In genomic region chr18:57438669-57439616, GRCh38 we compare ENCODE assay signal across 11 cellular contexts. TPM values are rescaled to one million over a fixed set of nuclear protein-coding genes. Genes with fewer than 3 reads are reported as not detected.
DNase-seq lines count a peak whose midpoint lies in the region; ATAC-seq, FAIRE-seq and TF ChIP-seq lines count a peak whose summit lies in the region.
"Had no signal": no experiment of that assay in that cellular context is flagged by ENCODE, and none has a peak within 500 bp of the region (broad histone marks: within the 10 kb centered on the region; RNA-seq: fewer than 3 reads in every experiment).

No MANE protein-coding gene starts in this region.

- H3K36me3 Mint-ChIP-seq in activated naive CD8-positive, alpha-beta T cell treated with anti-CD3 and anti-CD28 coated beads for 36 hours: no peaks in the 10 kb centered on the region
- H3K36me3 Mint-ChIP-seq in activated T-helper 2 cell treated with anti-CD3 and anti-CD28 coated beads, Interferon-gamma antibody, Interleukin-2, Interleukin-4, amounts not matched to agents 10 μg/mL and 5 μg/mL and 100 μg/mL, durations not matched to agents 14 hours and 24 hours and 36 hours (ENCODE audit: low read depth): peaks cover 10% of the 10 kb centered on the region

- intact Hi-C loops in pancreas (cut with DNase I): no loop called here
- intact Hi-C loops in activated T-helper 2 cell treated with anti-CD3 and anti-CD28 coated beads, Interferon-gamma antibody, Interleukin-2, Interleukin-4, amounts not matched to agents 10 μg/mL and 5 μg/mL and 100 μg/mL, durations not matched to agents 14 hours and 24 hours and 36 hours (cut with micrococcal nuclease): loop anchor here (5.0 to 10.0 kb wide), 3 partner anchors 572 to 1828 kb away; no protein-coding TSS in a partner anchor

- H3K27ac ChIP-seq in pancreas: no peak overlapping the region

- peak; percentile 6 for TF ChIP-seq CTCF in NB4 (IDR thresholded peaks at IDR 0.05; ENCODE audit: low read depth, low read length)
- no peak for TF ChIP-seq CTCF in pancreas (IDR thresholded peaks at IDR 0.05)

- H3K4me1 ChIP-seq in pancreas: peaks cover 4 to 15% (median 5%) of the 10 kb centered on the region in 3 donors

- peak overlapping the region; percentile 42 for H3K4me3 Mint-ChIP-seq in activated naive CD8-positive, alpha-beta T cell treated with anti-CD3 and anti-CD28 coated beads for 36 hours
- no peak overlapping the region for H3K4me3 Mint-ChIP-seq in activated T-helper 2 cell treated with anti-CD3 and anti-CD28 coated beads, Interferon-gamma antibody, Interleukin-2, Interleukin-4, amounts not matched to agents 10 μg/mL and 5 μg/mL and 100 μg/mL, durations not matched to agents 14 hours and 24 hours and 36 hours (ENCODE audit: low read depth)

- peaks cover 0 to 35% (median 4%) of the 10 kb centered on the region in 4 donors for H3K27me3 ChIP-seq in pancreas

- no peak for FAIRE-seq in pancreas (lab: Jason Lieb, UNC)

- DNase-seq in NCI-H2171 treated with DMSO at 0.1 percent for 48 hours (lab: John Stamatoyannopoulos, UW): peak; percentile 34
- DNase-seq in NCI-H2171 (lab: John Stamatoyannopoulos, UW): no peak
- DNase-seq in NB4 (ENCODE audit: low read depth): peak; percentile 42
- no peak for DNase-seq in activated naive CD8-positive, alpha-beta T cell treated with anti-CD3 and anti-CD28 coated beads for 36 hours
- no peak for DNase-seq in pancreas
- DNase-seq in activated T-helper 2 cell treated with anti-CD3 and anti-CD28 coated beads, Interferon-gamma antibody, Interleukin-2, Interleukin-4, amounts not matched to agents 10 μg/mL and 5 μg/mL and 100 μg/mL, durations not matched to agents 14 hours and 24 hours and 36 hours (ENCODE audit: low spot score): no peak
- DNase-seq: aorta had no signal

- peaks cover 3% of the 10 kb centered on the region for H3K9me3 Mint-ChIP-seq in activated naive CD8-positive, alpha-beta T cell treated with anti-CD3 and anti-CD28 coated beads for 36 hours
- no peaks in the 10 kb centered on the region for H3K9me3 Mint-ChIP-seq in activated T-helper 2 cell treated with anti-CD3 and anti-CD28 coated beads, Interferon-gamma antibody, Interleukin-2, Interleukin-4, amounts not matched to agents 10 μg/mL and 5 μg/mL and 100 μg/mL, durations not matched to agents 14 hours and 24 hours and 36 hours

- no peaks in the 10 kb centered on the region for H3K9me3 ChIP-seq in pancreas

- ATAC-seq in pancreas: no peak
- no peak for ATAC-seq in GM21367 (IDR thresholded peaks at IDR 0.05; ENCODE audit: unreplicated experiment)
- no peak for ATAC-seq in GM21447 (IDR thresholded peaks at IDR 0.05; ENCODE audit: unreplicated experiment)
- ATAC-seq: stimulated activated memory B cell treated with anti-CD40 and anti-IgM and Interleukin-4, amounts not matched to agents 10 μg/mL and 1 μg/mL and 100 μg/mL, for 72 hours had no signal

- H3K4me1 Mint-ChIP-seq in activated naive CD8-positive, alpha-beta T cell treated with anti-CD3 and anti-CD28 coated beads for 36 hours: peaks cover 42% of the 10 kb centered on the region
- H3K4me1 Mint-ChIP-seq in activated T-helper 2 cell treated with anti-CD3 and anti-CD28 coated beads, Interferon-gamma antibody, Interleukin-2, Interleukin-4, amounts not matched to agents 10 μg/mL and 5 μg/mL and 100 μg/mL, durations not matched to agents 14 hours and 24 hours and 36 hours (ENCODE audit: low read depth): peaks cover 15% of the 10 kb centered on the region

- WGBS in pancreas, 2 donors: 21 to 26% methylated on average over 34 of the region's 34 CpGs

- H3K36me3 ChIP-seq in pancreas: no peaks in the 10 kb centered on the region

- H3K27me3 Mint-ChIP-seq in activated naive CD8-positive, alpha-beta T cell treated with anti-CD3 and anti-CD28 coated beads for 36 hours: peaks cover 94% of the 10 kb centered on the region
- H3K27me3 Mint-ChIP-seq in activated T-helper 2 cell treated with anti-CD3 and anti-CD28 coated beads, Interferon-gamma antibody, Interleukin-2, Interleukin-4, amounts not matched to agents 10 μg/mL and 5 μg/mL and 100 μg/mL, durations not matched to agents 14 hours and 24 hours and 36 hours (ENCODE audit: low read depth): peaks cover 80% of the 10 kb centered on the region

- H3K4me3 ChIP-seq in NB4 (ENCODE audit: low read depth, low read length): no peak overlapping the region
- H3K4me3 ChIP-seq in pancreas: peak overlapping the region in 3 of 4 donors; percentile 21 to 56 (median 52)
- H3K4me3 ChIP-seq: lung had no signal

- no peak for TF ChIP-seq POLR2A in NB4 (IDR thresholded peaks at IDR 0.05; ENCODE audit: extremely low read depth, insufficient read length)

- H3K27ac Mint-ChIP-seq in activated naive CD8-positive, alpha-beta T cell treated with anti-CD3 and anti-CD28 coated beads for 36 hours: no peak overlapping the region
- H3K27ac Mint-ChIP-seq in activated T-helper 2 cell treated with anti-CD3 and anti-CD28 coated beads, Interferon-gamma antibody, Interleukin-2, Interleukin-4, amounts not matched to agents 10 μg/mL and 5 μg/mL and 100 μg/mL, durations not matched to agents 14 hours and 24 hours and 36 hours: no peak overlapping the region
- H3K27ac Mint-ChIP-seq: stimulated activated memory B cell treated with anti-CD40 and anti-IgM and Interleukin-4, amounts not matched to agents 10 μg/mL and 1 μg/mL and 100 μg/mL, for 72 hours had no signal

RNA-seq across cellular contexts. Expression of gene ONECUT2, which starts 3.8 kb away (rescaled TPM):
- total RNA-seq in activated naive CD8-positive, alpha-beta T cell treated with anti-CD3 and anti-CD28 coated beads for 36 hours: not detected
- total RNA-seq in pancreas: 1 to 10 TPM; 2.0 to 9.7 (median 7.0) TPM
- 1 to 10 TPM; 1.4 to 1.7 TPM for polyA plus RNA-seq in pancreas
- total RNA-seq in activated T-helper 2 cell treated with anti-CD3 and anti-CD28 coated beads, Interferon-gamma antibody, Interleukin-2, Interleukin-4, amounts not matched to agents 10 μg/mL and 5 μg/mL and 100 μg/mL, durations not matched to agents 14 hours and 24 hours and 36 hours: not detected in 2 replicates

Comparison
In these comparisons a context has a peak if more than half of its experiments do, and no peak if none do; other contexts are left out.
1. DNase-seq: peak in NCI-H2171 treated with DMSO at 0.1 percent for 48 hours (single experiment) and NB4 (single experiment); none in NCI-H2171 (single experiment), activated naive CD8-positive, alpha-beta T cell treated with anti-CD3 and anti-CD28 coated beads for 36 hours (single experiment), pancreas (0 of 6) and activated T-helper 2 cell treated with anti-CD3 and anti-CD28 coated beads, Interferon-gamma antibody, Interleukin-2, Interleukin-4, amounts not matched to agents 10 μg/mL and 5 μg/mL and 100 μg/mL, durations not matched to agents 14 hours and 24 hours and 36 hours (single experiment).